15 cellular contexts compared by ENCODE assay signal in the genomic region with DNA sequence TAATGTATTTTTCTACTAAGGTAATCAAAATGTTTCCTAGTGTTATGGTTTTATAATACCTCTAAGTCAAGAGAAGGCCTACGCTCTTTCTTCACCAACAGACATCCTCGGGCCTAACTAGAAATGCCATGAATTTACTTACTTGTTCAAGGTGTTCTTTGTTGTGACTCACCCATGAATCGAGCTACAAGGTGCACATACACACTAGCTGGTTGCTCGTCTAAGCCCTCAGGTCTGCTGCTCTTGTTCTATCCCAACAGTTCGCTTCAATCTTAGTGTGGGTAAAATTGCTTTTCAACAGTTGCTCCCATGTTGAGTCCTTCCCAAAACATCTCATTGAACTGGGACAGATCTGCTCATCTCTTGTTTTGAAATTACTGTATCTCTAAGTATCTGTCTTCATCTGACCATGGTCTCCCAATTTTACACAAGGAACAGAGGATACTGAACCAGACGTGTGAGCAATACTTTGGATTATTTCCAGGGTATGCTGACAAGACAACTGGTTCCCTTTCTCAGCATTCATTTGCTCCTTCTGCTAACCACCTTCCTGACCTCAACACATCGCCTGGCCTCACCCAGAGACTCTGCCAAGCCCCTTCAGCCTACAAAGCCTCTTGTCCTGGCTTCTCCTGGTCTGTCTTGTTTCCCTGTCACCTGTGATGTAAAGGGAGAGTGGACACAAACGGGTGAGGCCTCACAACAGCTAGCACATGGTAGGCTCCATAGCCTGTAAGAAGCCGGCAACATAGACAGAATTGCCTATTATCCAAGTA.
DNase-seq lines count a peak whose midpoint lies in the region; ATAC-seq and TF ChIP-seq lines count a peak whose summit lies in the region.
"Had no signal": no experiment of that assay in that cellular context is flagged by ENCODE, and none has a peak within 500 bp of the region (broad histone marks: within the 10 kb centered on the region; RNA-seq: fewer than 3 reads in every experiment).

No MANE protein-coding gene starts in this region.

- no peak overlapping the region for H3K27ac Mint-ChIP-seq in endodermal cell

- H3K36me3 ChIP-seq in mammary epithelial cell (ENCODE audit: insufficient read depth, low read length) (no peaks in the 10 kb centered on the region), endodermal cell (ENCODE audit: control insufficient read depth, insufficient read depth, low read length) (no peaks in the 10 kb centered on the region)

- TF ChIP-seq CTCF in AG10803 (conservative IDR thresholded peaks at IDR 0.05; ENCODE audit: low read length) (no peak), mammary epithelial cell (conservative IDR thresholded peaks at IDR 0.05 in 1 of 2, IDR thresholded peaks at IDR 0.05 in 1 of 2; ENCODE audit: extremely low read depth in 1 of 2, insufficient read depth in 1 of 2, low read depth in 1 of 2, low read length in 2 of 2) (no peak), endodermal cell (conservative IDR thresholded peaks at IDR 0.05) (no peak)

- H3K9me3 Mint-ChIP-seq in endodermal cell: no peaks in the 10 kb centered on the region

- no peaks in the 10 kb centered on the region for H4K20me1 ChIP-seq in mammary epithelial cell (ENCODE audit: insufficient read depth, low read length)

- H3K4me3 Mint-ChIP-seq in endodermal cell: no peak overlapping the region

- no peaks in the 10 kb centered on the region for H3K27me3 ChIP-seq in mammary epithelial cell (ENCODE audit: insufficient read depth, low read length)
- H3K27me3 ChIP-seq in endodermal cell (ENCODE audit: control insufficient read depth, insufficient read depth, low read length, poor library complexity, severe bottlenecking): no peaks in the 10 kb centered on the region
- H3K27me3 ChIP-seq: body of pancreas had no signal

- H3K9ac ChIP-seq in mammary epithelial cell (ENCODE audit: insufficient read depth, low read length): peak overlapping the region; percentile 22
- no peak overlapping the region for H3K9ac ChIP-seq in endodermal cell (ENCODE audit: extremely low read depth, low read length, poor library complexity, severe bottlenecking)

- H3K27ac ChIP-seq in mammary epithelial cell (ENCODE audit: insufficient read depth, low read depth, low read length) (peak overlapping the region; percentile 93), endodermal cell (ENCODE audit: low read depth, low read length) (no peak overlapping the region)
- H3K27ac ChIP-seq: body of pancreas had no signal

- no TSS peak for BruUV-seq in mammary epithelial cell (replicated peaks; lab: Mats Ljungman, UMichigan)

- no peak for ATAC-seq in HG03135 (IDR thresholded peaks at IDR 0.05; ENCODE audit: unreplicated experiment)
- ATAC-seq: body of pancreas, left cardiac atrium had no signal

- no peaks in the 10 kb centered on the region for H3K4me1 Mint-ChIP-seq in endodermal cell

- WGBS in mammary epithelial cell (ENCODE audit: low coverage, missing lambda C conversion rate): 22% methylated on average over 9 of the region's 9 CpGs
- WGBS in endodermal cell (ENCODE audit: insufficient coverage in 1 of 2, insufficient read length in 1 of 2), 2 experiments: 90 to 96% methylated on average over 9 of the region's 9 CpGs

- peak overlapping the region; percentile 80 for H2AFZ ChIP-seq in mammary epithelial cell (ENCODE audit: low read depth, low read length)

- DNase-seq in AG10803 (ENCODE audit: low read depth) (peak; percentile 90), M059J (ENCODE audit: low read depth) (peak; percentile 80), mammary epithelial cell (peak; percentile 82), kidney tubule cell (ENCODE audit: low spot score) (peak; percentile 87), NCI-H1105 treated with DMSO at 0.1 percent for 48 hours (lab: John Stamatoyannopoulos, UW) (no peak), nucleus accumbens (lab: John Stamatoyannopoulos, UW) (no peak), endodermal cell (no peak)
- DNase-seq: activated effector memory CD4-positive, alpha-beta T cell treated with anti-CD3 and anti-CD28 coated beads, Interleukin-2, amount 50 U/mL, for 16 hours; body of pancreas; DMS 273 treated with DMSO at 0.1 percent for 48 hours; effector memory CD4-positive, alpha-beta T cell; left cardiac atrium; NCI-H2081 treated with DMSO at 0.1 percent for 48 hours; substantia nigra had no signal

- H3K36me3 Mint-ChIP-seq in endodermal cell (ENCODE audit: low read depth): no peaks in the 10 kb centered on the region

- H3K4me3 ChIP-seq in AG10803 (ENCODE audit: low read length) (no peak overlapping the region), mammary epithelial cell (replicated peaks in 1 of 3; ENCODE audit: insufficient read depth in 1 of 3, low read depth in 2 of 3, low read length in 3 of 3) (no peak overlapping the region), endodermal cell (ENCODE audit: low read length) (no peak overlapping the region)
- H3K4me3 ChIP-seq: body of pancreas had no signal

- H3K4me2 ChIP-seq in mammary epithelial cell (ENCODE audit: insufficient read depth, low read depth, low read length): peak overlapping the region; percentile 66

- peaks cover 40% of the 10 kb centered on the region for H3K79me2 ChIP-seq in mammary epithelial cell (ENCODE audit: insufficient read depth, low read length)

- in situ Hi-C loops in mammary epithelial cell (cut with MboI; ENCODE audit: low sequenced_read_pairs in 2 of 2): no loop called here

- H3K4me1 ChIP-seq in mammary epithelial cell (ENCODE audit: insufficient read depth, low read length) (peaks cover 46% of the 10 kb centered on the region), endodermal cell (ENCODE audit: control insufficient read depth, insufficient read depth, low read length) (no peaks in the 10 kb centered on the region)
- H3K4me1 ChIP-seq: body of pancreas had no signal

- dilution Hi-C loops in mammary epithelial cell (cut with HindIII; ENCODE audit: low sequenced_read_pairs): no loop called here

- CTCF ChIA-PET in mammary epithelial cell (lab: Charles Lee; ENCODE audit: low non-redundant PET): interaction anchor here (0.6 kb wide), 3 partner anchors 9 to 12 kb away, joined by 3 to 4 read pairs (median 4); no protein-coding TSS in a partner anchor

- H3K9me3 ChIP-seq in mammary epithelial cell (replicated peaks; ENCODE audit: insufficient read depth, low read length): no peaks in the 10 kb centered on the region
- no peaks in the 10 kb centered on the region for H3K9me3 ChIP-seq in endodermal cell (ENCODE audit: control insufficient read depth, low read length)
- H3K9me3 ChIP-seq: body of pancreas had no signal

- no peaks in the 10 kb centered on the region for H3K27me3 Mint-ChIP-seq in endodermal cell (ENCODE audit: insufficient read depth)

- intact Hi-C loops in mammary epithelial cell (cut with micrococcal nuclease): loop anchor here (5.0 kb wide), 1 partner anchor 558 kb away; a partner anchor contains a TSS

Comparison
In these comparisons a context has a peak if more than half of its experiments do, and no peak if none do; other contexts are left out.
1. DNase-seq: peak in AG10803 (single experiment), M059J (single experiment), mammary epithelial cell (single experiment) and kidney tubule cell (single experiment); none in NCI-H1105 treated with DMSO at 0.1 percent for 48 hours (single experiment), nucleus accumbens (0 of 56) and endodermal cell (single experiment).